In the genomic region with DNA sequence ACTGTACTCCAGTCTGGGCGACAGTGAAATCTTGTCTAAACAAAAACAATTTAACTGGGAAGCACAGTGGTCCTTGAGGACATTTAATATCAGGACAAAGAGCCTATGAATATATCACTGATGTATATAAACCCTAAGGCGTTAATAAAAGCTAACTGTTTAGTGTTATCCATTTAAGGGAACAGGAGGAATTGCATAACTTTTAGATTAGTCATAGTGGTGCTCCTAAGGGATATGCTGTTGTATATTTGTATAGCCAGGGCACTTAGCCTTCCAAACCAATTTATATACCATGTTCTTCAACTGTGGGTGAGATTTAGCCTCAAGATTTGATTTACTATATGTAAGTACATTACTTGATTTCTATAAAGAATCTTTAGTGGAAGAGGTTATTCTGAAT, we compare ENCODE assay signal across 15 cellular contexts. TPM values are rescaled to one million over a fixed set of nuclear protein-coding genes. Genes with fewer than 3 reads are reported as not detected.
DNase-seq lines count a peak whose midpoint lies in the region; FAIRE-seq and TF ChIP-seq lines count a peak whose summit lies in the region.
"Had no signal": no experiment of that assay in that cellular context is flagged by ENCODE, and none has a peak within 500 bp of the region (broad histone marks: within the 10 kb centered on the region; RNA-seq: fewer than 3 reads in every experiment).

No MANE protein-coding gene starts in this region.

- H3K9me3 ChIP-seq in spleen = no peaks in the 10 kb centered on the region

- peaks cover 10 to 23% (median 19%) of the 10 kb centered on the region in 6 donors for H3K4me1 ChIP-seq in spleen

- TF ChIP-seq CTCF in spleen (IDR thresholded peaks at IDR 0.05 in 8 of 11, conservative IDR thresholded peaks at IDR 0.05 in 3 of 11) = no peak

- intact Hi-C loops in spleen (cut with DNase I; ENCODE audit: low total_unique reads) = loop anchor here (10.0 kb wide), 1 partner anchor 253 kb away; no protein-coding TSS in a partner anchor

- H3K4me3 ChIP-seq in skeletal muscle cell (ENCODE audit: low read depth, low read length) = no peak overlapping the region
- H3K4me3 ChIP-seq in spleen = no peak overlapping the region

- WGBS in spleen, 5 donors = 87 to 96% (median 92%) methylated on average over 2 of the region's 2 CpGs

- no peak for TF ChIP-seq POLR2A in spleen (IDR thresholded peaks at IDR 0.05)

- no peaks in the 10 kb centered on the region for H3K27me3 ChIP-seq in spleen (replicated peaks in 1 of 7)

- DNase-seq in DMS53 (lab: John Stamatoyannopoulos, UW) = peak; percentile 19
- DNase-seq in DMS53 treated with DMSO at 0.1 percent for 48 hours (lab: John Stamatoyannopoulos, UW; ENCODE audit: unreplicated experiment) = no peak
- peak; percentile 24 for DNase-seq in RCC 7860 (ENCODE audit: low spot score)
- DNase-seq in fibroblast of gingiva (ENCODE audit: low read depth) = peak; percentile 44
- peak; percentile 29 for DNase-seq in skeletal muscle cell (ENCODE audit: low read depth)
- DNase-seq in spleen = no peak
- no peak for DNase-seq in activated CD4-positive, alpha-beta T cell treated with anti-CD3 and anti-CD28 coated beads, Interleukin-2, amount 50 U/mL, for 4 hours
- no peak for DNase-seq in NCI-H146 treated with DMSO at 0.1 percent for 48 hours (lab: John Stamatoyannopoulos, UW; ENCODE audit: unreplicated experiment)
- DNase-seq: 8988T; activated CD8-positive, alpha-beta memory T cell treated with anti-CD3 and anti-CD28 coated beads, Interleukin-2, amount 50 U/mL, for 48 hours; DMS79; MM.1S; NCI-H446 treated with DMSO at 0.1 percent for 48 hours; right cardiac atrium had no signal

- H3K27ac ChIP-seq in spleen = no peak overlapping the region

- no peak for FAIRE-seq in RCC 7860 (lab: Jason Lieb, UNC)

- H3K36me3 ChIP-seq in spleen = peaks cover 3 to 58% (median 46%) of the 10 kb centered on the region in 6 donors

RNA-seq across cellular contexts. Expression of a gene that starts 3.0 kb away (rescaled TPM):
- 10 to 100 TPM in 1 of 7 donors, 1 to 10 TPM in 6; 1.9 to 10.3 (median 6.8) TPM for total RNA-seq in spleen
- 1 to 10 TPM; 1.6 to 5.5 (median 2.9) TPM for polyA plus RNA-seq in spleen

RNA-seq across cellular contexts. Expression of a gene that starts 29.3 kb away (rescaled TPM):
- 100 to 1,000 TPM in 2 of 7 donors, 10 to 100 TPM in 5; 73.9 to 102 (median 87.7) TPM for total RNA-seq in spleen
- polyA plus RNA-seq in spleen = 10 to 100 TPM; 23.0 to 25.2 (median 23.0) TPM

RNA-seq across cellular contexts. Expression of a gene that starts 52.7 kb away (rescaled TPM):
- total RNA-seq in spleen = 10 to 100 TPM; 31.5 to 71.3 (median 47.9) TPM
- 10 to 100 TPM; 15.5 to 33.3 (median 19.5) TPM for polyA plus RNA-seq in spleen

RNA-seq across cellular contexts. Expression of a gene that starts 58.7 kb away (rescaled TPM):
- total RNA-seq in spleen = not detected
- under 1 TPM in 1 of 3 donors, not detected in 2; 0.09 TPM for polyA plus RNA-seq in spleen
- total RNA-seq: right cardiac atrium, Right ventricle myocardium inferior had no signal
- polyA plus RNA-seq: right cardiac atrium had no signal

Comparison
In these comparisons a context has a peak if more than half of its experiments do, and no peak if none do; other contexts are left out.
1. DNase-seq: peak in DMS53 (single experiment), RCC 7860 (single experiment), fibroblast of gingiva (single experiment) and skeletal muscle cell (single experiment); none in DMS53 treated with DMSO at 0.1 percent for 48 hours (single experiment), spleen (single experiment), activated CD4-positive, alpha-beta T cell treated with anti-CD3 and anti-CD28 coated beads, Interleukin-2, amount 50 U/mL, for 4 hours (0 of 2) and NCI-H146 treated with DMSO at 0.1 percent for 48 hours (single experiment).